13 cellular contexts compared by ENCODE assay signal in genomic region chr1:222974496-222974895, GRCh38.
DNase-seq lines count a peak whose midpoint lies in the region; ATAC-seq and TF ChIP-seq lines count a peak whose summit lies in the region.
"Had no signal": no experiment of that assay in that cellular context is flagged by ENCODE, and none has a peak within 500 bp of the region (broad histone marks: within the 10 kb centered on the region; RNA-seq: fewer than 3 reads in every experiment).

No MANE protein-coding gene starts in this region.

- H3K27ac ChIP-seq in sigmoid colon: peak overlapping the region in 3 of 4 donors; percentile 64 to 77 (median 68)
- H3K27ac ChIP-seq in body of pancreas: no peak overlapping the region

- ATAC-seq in body of pancreas (no peak), GM18867 (IDR thresholded peaks at IDR 0.05; ENCODE audit: unreplicated experiment) (no peak)
- ATAC-seq: GM23338, heart left ventricle had no signal

- WGBS in sigmoid colon, 2 donors: 76 to 89% methylated on average over 3 of the region's 3 CpGs
- WGBS in body of pancreas, 2 donors: 88 to 95% methylated on average over 3 of the region's 3 CpGs

- TF ChIP-seq POLR2A in sigmoid colon (IDR thresholded peaks at IDR 0.05): no peak
- no peak for TF ChIP-seq POLR2A in body of pancreas (IDR thresholded peaks at IDR 0.05)

- intact Hi-C loops in sigmoid colon (cut with DNase I): loop anchor here (2.0 to 10.0 kb wide), 5 partner anchors 40 to 217 kb away; partner anchors contain the start of gene DISP1
- intact Hi-C loops in body of pancreas (cut with DNase I): no loop called here

- TF ChIP-seq EP300 in sigmoid colon (IDR thresholded peaks at IDR 0.05): peak; percentile 93 to 97 (median 96)

- no peaks in the 10 kb centered on the region for H3K9me3 ChIP-seq in sigmoid colon
- no peaks in the 10 kb centered on the region for H3K9me3 ChIP-seq in body of pancreas
- H3K9me3 ChIP-seq: heart left ventricle had no signal

- no peak overlapping the region for H3K4me3 ChIP-seq in fibroblast of pulmonary artery (replicated peaks; ENCODE audit: low read depth, low read length)
- H3K4me3 ChIP-seq in sigmoid colon: no peak overlapping the region
- H3K4me3 ChIP-seq in body of pancreas: no peak overlapping the region
- H3K4me3 ChIP-seq: GM23338, heart left ventricle had no signal

- DNase-seq in ELR (ENCODE audit: low read depth) (peak; percentile 91), SK-N-DZ (ENCODE audit: low spot score) (peak; percentile 4), fibroblast of pulmonary artery (ENCODE audit: low read depth) (peak; percentile 86), sigmoid colon (no peak), body of pancreas (no peak)
- DNase-seq in activated CD8-positive, alpha-beta memory T cell treated with anti-CD3 and anti-CD28 coated beads, Interleukin-2, amount 50 U/mL, for 48 hours: no peak
- DNase-seq in stimulated activated CD4-positive, alpha-beta T cell treated with anti-CD3 and anti-CD28 coated beads, Interleukin-1b, Interleukin-23, amount 100 ng/mL, for 48 hours: no peak
- DNase-seq: activated T-cell treated with anti-CD3 and anti-CD28 coated beads, Interleukin-2, amount 50 U/mL, for 1 hour; heart left ventricle; NCI-H2171; RPMI8226 had no signal

- H3K27me3 ChIP-seq in sigmoid colon (no peaks in the 10 kb centered on the region), body of pancreas (no peaks in the 10 kb centered on the region)
- H3K27me3 ChIP-seq: heart left ventricle had no signal

- TF ChIP-seq CTCF in fibroblast of pulmonary artery (IDR thresholded peaks at IDR 0.05; ENCODE audit: low read length, missing control alignments) (no peak), sigmoid colon (IDR thresholded peaks at IDR 0.05) (no peak), body of pancreas (IDR thresholded peaks at IDR 0.05) (no peak)

- H3K36me3 ChIP-seq in sigmoid colon (no peaks in the 10 kb centered on the region), body of pancreas (replicated peaks in 1 of 2; ENCODE audit: insufficient read depth in 1 of 2, low read depth in 2 of 2) (no peaks in the 10 kb centered on the region)
- H3K36me3 ChIP-seq: heart left ventricle had no signal

- H3K4me1 ChIP-seq in sigmoid colon (peaks cover 0 to 46% (median 31%) of the 10 kb centered on the region in 4 donors), body of pancreas (no peaks in the 10 kb centered on the region)

Comparison
In these comparisons a context has a peak if more than half of its experiments do, and no peak if none do; other contexts are left out.
1. DNase-seq: peak in ELR (single experiment), SK-N-DZ (single experiment) and fibroblast of pulmonary artery (single experiment); none in sigmoid colon (single experiment), activated CD8-positive, alpha-beta memory T cell treated with anti-CD3 and anti-CD28 coated beads, Interleukin-2, amount 50 U/mL, for 48 hours (single experiment), body of pancreas (0 of 4) and stimulated activated CD4-positive, alpha-beta T cell treated with anti-CD3 and anti-CD28 coated beads, Interleukin-1b, Interleukin-23, amount 100 ng/mL, for 48 hours (single experiment).
2. H3K27ac ChIP-seq: peak in sigmoid colon (3 of 4); none in body of pancreas (0 of 4).